Comparison of ENCODE assay signal across 8 cellular contexts in genomic region chr18:32018331-32019250, GRCh38. TPM values are rescaled to one million over a fixed set of nuclear protein-coding genes. Genes with fewer than 3 reads are reported as not detected.
DNase-seq lines count a peak whose midpoint lies in the region; ATAC-seq and TF ChIP-seq lines count a peak whose summit lies in the region.

Gene RNF125, plus strand, starts transcription at chr18:32018825. Its CDS starts 39 bp downstream, at chr18:32018864.

- no peaks in the 10 kb centered on the region for H3K27me3 Mint-ChIP-seq in activated T-cell treated with anti-CD3 and anti-CD28 coated beads, Interleukin-2, amount 50 U/mL, for 72 hours (ENCODE audit: low read depth)
- H3K27me3 Mint-ChIP-seq in naive thymus-derived CD8-positive, alpha-beta T cell = no peaks in the 10 kb centered on the region
- no peaks in the 10 kb centered on the region for H3K27me3 Mint-ChIP-seq in stimulated activated naive B cell treated with anti-CD40 and anti-IgM and Interleukin-4, amounts not matched to agents 10 μg/mL and 1 μg/mL and 100 μg/mL, for 72 hours

- no peak within 1 kb of the TSS for H3K18ac ChIP-seq in IMR-90 (ENCODE audit: low read depth, low read length)

- TF ChIP-seq RAD21 in IMR-90 (IDR thresholded peaks at IDR 0.05; ENCODE audit: low read length) = no peak

- no peaks in the 10 kb centered on the region for H3K36me3 ChIP-seq in IMR-90 (ENCODE audit: control insufficient read depth, insufficient read depth, low read length)
- H3K36me3 ChIP-seq in Panc1 (ENCODE audit: control insufficient read depth, insufficient read depth, low read length) = no peaks in the 10 kb centered on the region

- no TSS peak for BruUV-seq in IMR-90 (replicated peaks; lab: Mats Ljungman, UMichigan)
- no TSS peak for BruUV-seq in Panc1 (replicated peaks; lab: Mats Ljungman, UMichigan)

- H2BK120ac ChIP-seq in IMR-90 (ENCODE audit: low read depth, low read length) = no peak within 1 kb of the TSS

- 2% methylated on average over 43 of the region's 66 CpGs; no CpG with 5 or more reads in 1 of the 2 experiments for WGBS in IMR-90 (ENCODE audit: extremely low coverage in 2 of 2, insufficient read length in 1 of 2), 2 experiments

- H3K79me1 ChIP-seq in IMR-90 (ENCODE audit: low read depth in 1 of 2, low read length in 2 of 2) = no peaks in the 10 kb centered on the region

- peak; percentile 85 for DNase-seq in DMS153 (lab: John Stamatoyannopoulos, UW)
- DNase-seq in IMR-90 = peak; percentile 68
- no peak for DNase-seq in Panc1 (ENCODE audit: low read depth, low spot score)
- peak; percentile 88 to 90 for DNase-seq in activated T-cell treated with anti-CD3 and anti-CD28 coated beads, Interleukin-2, amount 50 U/mL, for 72 hours
- peak; percentile 89 for DNase-seq in fibroblast of mammary gland (ENCODE audit: low read depth)
- DNase-seq in naive thymus-derived CD8-positive, alpha-beta T cell = peak; percentile 79 to 97 (median 92)
- peak; percentile 80 for DNase-seq in stimulated activated naive B cell treated with anti-CD40 and anti-IgM and Interleukin-4, amounts not matched to agents 10 μg/mL and 1 μg/mL and 100 μg/mL, for 72 hours

- no peak within 1 kb of the TSS for H2BK5ac ChIP-seq in IMR-90 (ENCODE audit: low read depth, low read length, poor library complexity, severe bottlenecking)

- H3K56ac ChIP-seq in IMR-90 (ENCODE audit: extremely low read depth, insufficient read depth, low read length) = no peak within 1 kb of the TSS

- POLR2A ChIA-PET in IMR-90 (lab: Charles Lee; ENCODE audit: unreplicated experiment) = no interaction called here
- POLR2A ChIA-PET in Panc1 (lab: Charles Lee) = no interaction called here
- POLR2A ChIA-PET in naive thymus-derived CD8-positive, alpha-beta T cell (lab: Charles Lee) = interaction anchor here (0.6 to 5.7 kb wide), 36 partner anchors 9 to 856 kb away, joined by 3 to 135 read pairs (median 5); partner anchors contain the start of genes DSC1, GAREM1, RNF138 and TRAPPC8

- H2AK5ac ChIP-seq in IMR-90 (ENCODE audit: low read depth, low read length) = no peak within 1 kb of the TSS

- H2AFZ ChIP-seq in IMR-90 (replicated peaks; ENCODE audit: low read length, poor library complexity) = peak within 1 kb of the TSS; percentile 89

- ATAC-seq in GM21529 (IDR thresholded peaks at IDR 0.05; ENCODE audit: unreplicated experiment) (peak; percentile 84), IMR-90 (ENCODE audit: low read depth) (peak; percentile 94), Panc1 (peak; percentile 94)
- peak; percentile 81 to 85 for ATAC-seq in activated T-cell treated with anti-CD3 and anti-CD28 coated beads, Interleukin-2, amount 50 U/mL, for 72 hours (replicated peaks in 1 of 2)
- ATAC-seq in naive thymus-derived CD8-positive, alpha-beta T cell = peak; percentile 70 to 77
- ATAC-seq in stimulated activated naive B cell treated with anti-CD40 and anti-IgM and Interleukin-4, amounts not matched to agents 10 μg/mL and 1 μg/mL and 100 μg/mL, for 72 hours (replicated peaks) = peak; percentile 80 to 81

- H3K36me3 Mint-ChIP-seq in activated T-cell treated with anti-CD3 and anti-CD28 coated beads, Interleukin-2, amount 50 U/mL, for 72 hours (ENCODE audit: insufficient read depth in 2 of 2) = peaks cover 4 to 10% of the 10 kb centered on the region in 2 donors
- H3K36me3 Mint-ChIP-seq in naive thymus-derived CD8-positive, alpha-beta T cell = peaks cover 3 to 11% (median 6%) of the 10 kb centered on the region in 3 donors
- H3K36me3 Mint-ChIP-seq in stimulated activated naive B cell treated with anti-CD40 and anti-IgM and Interleukin-4, amounts not matched to agents 10 μg/mL and 1 μg/mL and 100 μg/mL, for 72 hours = peaks cover 9 to 20% of the 10 kb centered on the region in 2 donors

- no peak within 1 kb of the TSS for H4K5ac ChIP-seq in IMR-90 (ENCODE audit: low read depth, low read length)

- H3K4me1 ChIP-seq in IMR-90 (ENCODE audit: control insufficient read depth, insufficient read depth, low read length) (peaks cover 2% of the 10 kb centered on the region; the same call in 1 of the 2 replicates), Panc1 (ENCODE audit: control insufficient read depth, insufficient read depth, low read length) (no peaks in the 10 kb centered on the region)

- H3K9me3 Mint-ChIP-seq in activated T-cell treated with anti-CD3 and anti-CD28 coated beads, Interleukin-2, amount 50 U/mL, for 72 hours = no peaks in the 10 kb centered on the region
- no peaks in the 10 kb centered on the region for H3K9me3 Mint-ChIP-seq in naive thymus-derived CD8-positive, alpha-beta T cell
- no peaks in the 10 kb centered on the region for H3K9me3 Mint-ChIP-seq in stimulated activated naive B cell treated with anti-CD40 and anti-IgM and Interleukin-4, amounts not matched to agents 10 μg/mL and 1 μg/mL and 100 μg/mL, for 72 hours

- intact Hi-C loops in IMR-90 (cut with micrococcal nuclease) (no loop called here), Panc1 (cut with micrococcal nuclease; ENCODE audit: unreplicated experiment) (no loop called here)

- dilution Hi-C loops in IMR-90 (cut with HindIII; ENCODE audit: low sequenced_read_pairs, unreplicated experiment) = no loop called here

- H3K4me3 Mint-ChIP-seq in activated T-cell treated with anti-CD3 and anti-CD28 coated beads, Interleukin-2, amount 50 U/mL, for 72 hours = peak within 1 kb of the TSS; percentile 93 to 97
- H3K4me3 Mint-ChIP-seq in naive thymus-derived CD8-positive, alpha-beta T cell = peak within 1 kb of the TSS; percentile 78 to 100 (median 94)
- peak within 1 kb of the TSS; percentile 99 for H3K4me3 Mint-ChIP-seq in stimulated activated naive B cell treated with anti-CD40 and anti-IgM and Interleukin-4, amounts not matched to agents 10 μg/mL and 1 μg/mL and 100 μg/mL, for 72 hours

- H3K27ac ChIP-seq in IMR-90 (ENCODE audit: insufficient read depth, low read length) (no peak within 1 kb of the TSS), Panc1 (ENCODE audit: low read length) (no peak within 1 kb of the TSS)

- peak within 1 kb of the TSS; percentile 81 for H3K4me2 ChIP-seq in IMR-90 (ENCODE audit: low read depth, low read length)

- no peak within 1 kb of the TSS for H2BK20ac ChIP-seq in IMR-90 (ENCODE audit: low read depth, low read length)

- no peaks in the 10 kb centered on the region for H3K9me1 ChIP-seq in IMR-90 (ENCODE audit: insufficient read depth, low read length)

- H3K27me3 ChIP-seq in IMR-90 (ENCODE audit: control insufficient read depth, insufficient read depth, low read length) (peaks cover 8% of the 10 kb centered on the region), Panc1 (ENCODE audit: control insufficient read depth, insufficient read depth, low read length) (no peaks in the 10 kb centered on the region)

- no peak within 1 kb of the TSS for H2AK9ac ChIP-seq in IMR-90 (replicated peaks; ENCODE audit: low read depth, low read length, poor library complexity)

- H3K27ac Mint-ChIP-seq in activated T-cell treated with anti-CD3 and anti-CD28 coated beads, Interleukin-2, amount 50 U/mL, for 72 hours = peak within 1 kb of the TSS; percentile 92
- H3K27ac Mint-ChIP-seq in naive thymus-derived CD8-positive, alpha-beta T cell = peak within 1 kb of the TSS; percentile 88 to 100 (median 97)
- peak within 1 kb of the TSS; percentile 97 for H3K27ac Mint-ChIP-seq in stimulated activated naive B cell treated with anti-CD40 and anti-IgM and Interleukin-4, amounts not matched to agents 10 μg/mL and 1 μg/mL and 100 μg/mL, for 72 hours

- H3K14ac ChIP-seq in IMR-90 (replicated peaks; ENCODE audit: low read depth, low read length) = no peak within 1 kb of the TSS

- no peak for TF ChIP-seq POLR2A in IMR-90 (IDR thresholded peaks at IDR 0.05; ENCODE audit: low read depth, low read length)

- no peaks in the 10 kb centered on the region for H4K20me1 ChIP-seq in IMR-90 (ENCODE audit: insufficient read depth, low read length)

- H4K8ac ChIP-seq in IMR-90 (ENCODE audit: low read depth in 2 of 2, low read length in 2 of 2) = no peak within 1 kb of the TSS

- CTCF ChIA-PET in IMR-90 (lab: Yijun Ruan, JAX) = interaction anchor here (0.5 kb wide), 2 partner anchors 39 to 884 kb away, joined by 3 read pairs; no protein-coding TSS in a partner anchor
- CTCF ChIA-PET in Panc1 (lab: Charles Lee) = interaction anchor here (1.2 kb wide), 1 partner anchor 54 kb away, joined by 3 read pairs; no protein-coding TSS in a partner anchor

- H3K4me1 Mint-ChIP-seq in activated T-cell treated with anti-CD3 and anti-CD28 coated beads, Interleukin-2, amount 50 U/mL, for 72 hours (ENCODE audit: low read depth) = peaks cover 29% of the 10 kb centered on the region
- peaks cover 24 to 76% (median 56%) of the 10 kb centered on the region in 4 donors for H3K4me1 Mint-ChIP-seq in naive thymus-derived CD8-positive, alpha-beta T cell
- H3K4me1 Mint-ChIP-seq in stimulated activated naive B cell treated with anti-CD40 and anti-IgM and Interleukin-4, amounts not matched to agents 10 μg/mL and 1 μg/mL and 100 μg/mL, for 72 hours = peaks cover 22 to 43% of the 10 kb centered on the region in 2 donors

- no peak within 1 kb of the TSS for H3K23ac ChIP-seq in IMR-90 (ENCODE audit: low read depth, low read length)

- no peak within 1 kb of the TSS for H4K91ac ChIP-seq in IMR-90 (ENCODE audit: insufficient read depth, low read depth, low read length)

- H3K9me3 ChIP-seq in IMR-90 (ENCODE audit: control insufficient read depth, insufficient read depth, low read length) (no peaks in the 10 kb centered on the region), Panc1 (ENCODE audit: control insufficient read depth, insufficient read depth, low read depth, low read length) (no peaks in the 10 kb centered on the region)

- H3K4ac ChIP-seq in IMR-90 (ENCODE audit: low read depth, low read length) = no peak within 1 kb of the TSS

- H2BK15ac ChIP-seq in IMR-90 (ENCODE audit: low read depth, low read length) = no peak within 1 kb of the TSS

- no peak for TF ChIP-seq CTCF in IMR-90 (conservative IDR thresholded peaks at IDR 0.05; ENCODE audit: low read depth, low read length)
- no peak for TF ChIP-seq CTCF in Panc1 (IDR thresholded peaks at IDR 0.05)
- TF ChIP-seq CTCF in fibroblast of mammary gland (conservative IDR thresholded peaks at IDR 0.05; ENCODE audit: control insufficient read depth, insufficient read depth, low read depth, low read length) = no peak

- H3K9ac ChIP-seq in IMR-90 (ENCODE audit: low read depth, low read length) = no peak within 1 kb of the TSS

- in situ Hi-C loops in IMR-90 (cut with MboI; ENCODE audit: low sequenced_read_pairs) (no loop called here), Panc1 (cut with HindIII; ENCODE audit: low pct_unique_long_range_greater_than_20kb, low sequenced_read_pairs) (no loop called here)

- peak within 1 kb of the TSS; percentile 42 for H3K4me3 ChIP-seq in IMR-90 (ENCODE audit: insufficient read depth, low read depth, low read length)
- peak within 1 kb of the TSS; percentile 46 to 66 for H3K4me3 ChIP-seq in Panc1 (ENCODE audit: low read depth in 2 of 2, low read length in 2 of 2)
- H3K4me3 ChIP-seq in fibroblast of mammary gland (ENCODE audit: control insufficient read depth, low read depth, low read length) = peak within 1 kb of the TSS; percentile 66

RNA-seq across cellular contexts. Expression of gene RNF125, which starts in this region (rescaled TPM):
- total RNA-seq in IMR-90 (2012; rRNA removed) = under 0.01 TPM in 2 replicates
- polyA plus RNA-seq in IMR-90 (2012; rRNA removed) = 0.09 and 0.10 TPM in 2 replicates
- 0.03 and 0.08 TPM in 2 replicates for polyA plus RNA-seq in IMR-90 (2012; cell fraction: cytosol; rRNA removed)
- 0.04 and 0.09 TPM in 2 replicates for polyA plus RNA-seq in IMR-90 (2012; cell fraction: nucleus; rRNA removed; ENCODE audit: low replicate concordance)
- 0.57 TPM for total RNA-seq in Panc1 (2021; ENCODE audit: unreplicated experiment)
- polyA plus RNA-seq in Panc1 (2012; ENCODE audit: insufficient read length) = 0.29 TPM
- total RNA-seq in activated T-cell treated with anti-CD3 and anti-CD28 coated beads, Interleukin-2, amount 50 U/mL, for 72 hours = 10 to 100 TPM; 40.5 to 43.3 TPM
- total RNA-seq in naive thymus-derived CD8-positive, alpha-beta T cell = 10 to 100 TPM; 46.3 to 49.7 TPM
- polyA plus RNA-seq in naive thymus-derived CD8-positive, alpha-beta T cell = 10 to 100 TPM; 49.1 to 62.1 (median 60.9) TPM

Comparison
In these comparisons a context has a peak if more than half of its experiments do, and no peak if none do; other contexts are left out.
1. RNA of gene RNF125 (total RNA-seq): 46.3 to 49.7 TPM in naive thymus-derived CD8-positive, alpha-beta T cell and 40.5 to 43.3 TPM in activated T-cell treated with anti-CD3 and anti-CD28 coated beads, Interleukin-2, amount 50 U/mL, for 72 hours; 0.57 TPM in Panc1 (single experiment) and under 0.01 TPM in IMR-90; every median in the first group is over 10 times any median in the second.
2. RNA of gene RNF125 (polyA plus RNA-seq): 49.1 to 62.1 TPM in naive thymus-derived CD8-positive, alpha-beta T cell; 0.03 to 0.10 TPM in IMR-90; every median in the first group is over 10 times any median in the second.
3. Peak in DNase-seq, ATAC-seq, H3K4me3 ChIP-seq and H3K4me2 ChIP-seq in IMR-90; RNA of the gene not detected or under 1 TPM.
4. Peak in ATAC-seq and H3K4me3 ChIP-seq in Panc1; RNA of the gene not detected or under 1 TPM.
5. Peak in every context shown above with its lines, with median percentiles within 50 percentile points of each other: ATAC-seq, H3K4me3 ChIP-seq, H3K27ac Mint-ChIP-seq and H3K4me3 Mint-ChIP-seq.